In genomic region chr3:141561426-141562034, GRCh38 we compare ENCODE assay signal across 8 cellular contexts.
DNase-seq lines count a peak whose midpoint lies in the region; ATAC-seq and TF ChIP-seq lines count a peak whose summit lies in the region.

No MANE protein-coding gene starts in this region.

- H3K27me3 ChIP-seq in KMS-11 (ENCODE audit: insufficient read depth, low read depth), result no peaks in the 10 kb centered on the region
- no peaks in the 10 kb centered on the region for H3K27me3 ChIP-seq in lower lobe of right lung (ENCODE audit: low read depth)
- H3K27me3 ChIP-seq in upper lobe of right lung, result no peaks in the 10 kb centered on the region

- H3K36me3 ChIP-seq in KMS-11 (ENCODE audit: insufficient read depth) (no peaks in the 10 kb centered on the region), lower lobe of right lung (peaks cover 52% of the 10 kb centered on the region), upper lobe of right lung (peaks cover 24% of the 10 kb centered on the region)

- H3K4me3 ChIP-seq in KMS-11 (IDR thresholded peaks at IDR 0.05; ENCODE audit: insufficient read depth, low read depth, low read length) (no peak overlapping the region), lower lobe of right lung (no peak overlapping the region), upper lobe of right lung (no peak overlapping the region)

- H2AFZ ChIP-seq in KMS-11 (ENCODE audit: low read depth), result no peak overlapping the region

- DNase-seq in activated CD4-positive, alpha-beta T cell treated with anti-CD3 and anti-CD28 coated beads for 4 hours, result peak; percentile 19 to 61
- no peak for DNase-seq in activated CD4-positive, alpha-beta T cell treated with anti-CD3 and anti-CD28 coated beads, Interleukin-2, amount 50 U/mL, for 48 hours
- DNase-seq in RPMI8226, result peak; percentile 64
- DNase-seq in cerebellar cortex (ENCODE audit: low spot score), result peak; percentile 70
- DNase-seq in lower lobe of right lung, result no peak
- no peak for DNase-seq in upper lobe of right lung

- H3K27ac ChIP-seq in KMS-11 (no peak overlapping the region), lower lobe of right lung (no peak overlapping the region), upper lobe of right lung (no peak overlapping the region)

- H3K9me3 ChIP-seq in lower lobe of right lung (no peaks in the 10 kb centered on the region), upper lobe of right lung (no peaks in the 10 kb centered on the region)

- no peak overlapping the region for H3K4me2 ChIP-seq in KMS-11

- no peaks in the 10 kb centered on the region for H3K79me2 ChIP-seq in KMS-11 (ENCODE audit: insufficient read depth, low read depth)

- H4K20me1 ChIP-seq in KMS-11 (ENCODE audit: insufficient read depth), result no peaks in the 10 kb centered on the region

- ATAC-seq in lower lobe of right lung (peak; percentile 54 to 67), upper lobe of right lung (peak; percentile 75), HG03108 (IDR thresholded peaks at IDR 0.05; ENCODE audit: unreplicated experiment) (no peak)

- H3K4me1 ChIP-seq in KMS-11 (ENCODE audit: low read depth, poor library complexity, severe bottlenecking), result peaks cover 14% of the 10 kb centered on the region
- no peaks in the 10 kb centered on the region for H3K4me1 ChIP-seq in lower lobe of right lung
- H3K4me1 ChIP-seq in upper lobe of right lung, result no peaks in the 10 kb centered on the region

- intact Hi-C loops in lower lobe of right lung (cut with DNase I), result loop anchor here (5.0 kb wide), 2 partner anchors 89 to 104 kb away; no protein-coding TSS in a partner anchor
- intact Hi-C loops in upper lobe of right lung (cut with DNase I), result loop anchor here (5.0 kb wide), 1 partner anchor 99 kb away; no protein-coding TSS in a partner anchor

- no peak overlapping the region for H3K9ac ChIP-seq in KMS-11

- TF ChIP-seq CTCF in KMS-11 (conservative IDR thresholded peaks at IDR 0.05; ENCODE audit: low read depth, low read length) (peak; percentile 99), lower lobe of right lung (IDR thresholded peaks at IDR 0.05) (peak; percentile 88), upper lobe of right lung (IDR thresholded peaks at IDR 0.05) (peak; percentile 94)

Comparison
In these comparisons a context has a peak if more than half of its experiments do, and no peak if none do; other contexts are left out.
1. DNase-seq: peak in activated CD4-positive, alpha-beta T cell treated with anti-CD3 and anti-CD28 coated beads for 4 hours (2 of 2), RPMI8226 (single experiment) and cerebellar cortex (single experiment); none in activated CD4-positive, alpha-beta T cell treated with anti-CD3 and anti-CD28 coated beads, Interleukin-2, amount 50 U/mL, for 48 hours (0 of 2), lower lobe of right lung (single experiment) and upper lobe of right lung (single experiment).
2. Peak in every context shown above with its lines, with median percentiles within 50 percentile points of each other: CTCF ChIP-seq.